ENCODE assay signal across 8 cellular contexts in the genomic region with DNA sequence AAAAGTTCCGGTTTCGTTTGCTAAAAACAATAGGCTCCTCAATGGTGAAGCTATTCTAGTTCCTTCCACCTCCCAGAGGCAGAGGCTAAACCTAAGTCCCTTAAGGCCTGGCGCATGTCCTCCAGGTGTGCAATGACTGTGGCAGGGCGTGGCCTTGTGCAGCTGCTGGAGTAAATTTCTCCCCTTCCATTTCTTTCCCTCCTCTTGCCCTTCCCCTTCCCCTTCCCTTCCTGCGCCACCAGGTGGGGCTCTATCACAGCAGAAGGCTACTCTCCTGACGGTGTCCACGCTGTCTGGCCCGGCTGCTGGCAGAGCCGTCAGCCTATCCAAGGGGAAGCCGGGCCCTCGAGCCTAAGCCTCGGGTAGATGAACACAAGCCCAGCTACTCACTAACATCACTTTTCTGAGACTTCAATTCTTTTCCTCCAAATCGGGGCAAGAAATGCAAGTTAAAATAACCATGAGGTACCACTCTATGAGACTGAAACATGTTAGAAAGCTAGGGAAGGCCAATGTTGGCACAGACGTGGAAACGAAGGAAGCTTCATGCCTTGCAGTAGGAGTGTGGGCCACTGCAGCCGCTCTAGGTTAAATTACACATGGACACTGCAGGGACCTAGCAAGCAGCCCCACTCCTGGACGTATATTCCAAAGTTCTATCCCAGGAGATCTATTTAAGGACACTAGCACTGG. TPM values are rescaled to one million over a fixed set of nuclear protein-coding genes. Genes with fewer than 3 reads are reported as not detected.
A peak's percentile ranks its signal among the peaks of the same experiment; 100 is the strongest.
DNase-seq lines count a peak whose midpoint lies in the region; ATAC-seq, FAIRE-seq and TF ChIP-seq lines count a peak whose summit lies in the region.

No MANE protein-coding gene starts in this region.

- no peaks in the 10 kb centered on the region for H3K9me1 ChIP-seq in K562 (ENCODE audit: control insufficient read depth, insufficient read depth, low read length)

- H3K27ac ChIP-seq in A549 = no peak overlapping the region
- no peak overlapping the region for H3K27ac ChIP-seq in K562 (ENCODE audit: extremely low read depth, low read depth, low read length)

- H3K4me3 ChIP-seq in A549 (no peak overlapping the region), K562 (no peak overlapping the region)

- in situ Hi-C loops in K562 (cut with MboI) = no loop called here

- no peak for TF ChIP-seq POLR2A in A549 (IDR thresholded peaks at IDR 0.05; ENCODE audit: low read length)
- TF ChIP-seq POLR2A in K562 (conservative IDR thresholded peaks at IDR 0.05) = no peak

- H3K4me2 ChIP-seq in A549 = peak overlapping the region; percentile 41; the same call in 1 of the 3 replicates
- H3K4me2 ChIP-seq in K562 (ENCODE audit: insufficient read depth, low read length) = no peak overlapping the region; the same call in 1 of the 2 replicates

- no peak for FAIRE-seq in A549 (lab: Jason Lieb, UNC)
- peak; percentile 34 for FAIRE-seq in TTC549 (lab: Jason Lieb, UNC)
- peak; percentile 73 for FAIRE-seq in K562 (lab: Jason Lieb, UNC)

- TF ChIP-seq CTCF in A549 (IDR thresholded peaks at IDR 0.05) (peak; percentile 81), K562 (IDR thresholded peaks at IDR 0.05 in 2 of 3, conservative IDR thresholded peaks at IDR 0.05 in 1 of 3; ENCODE audit: insufficient read depth in 2 of 3, low read depth in 1 of 3, low read length in 3 of 3) (peak; percentile 79 to 82 (median 81))

- H3K27me3 ChIP-seq in K562 (ENCODE audit: control insufficient read depth in 2 of 2, insufficient read depth in 2 of 2, low read length in 2 of 2) = no peaks in the 10 kb centered on the region; a peak in 1 of 5 replicates

- peak; percentile 71 to 80 for DNase-seq in A549 (ENCODE audit: low read depth in 1 of 2, low spot score in 1 of 2)
- DNase-seq in NCI-H187 treated with DMSO at 0.1 percent for 48 hours (lab: John Stamatoyannopoulos, UW) = peak; percentile 4
- peak; percentile 65 to 76 (median 74) for DNase-seq in K562 (ENCODE audit: extremely low read depth in 1 of 4, low spot score in 3 of 4)
- DNase-seq in iPS DF 4.7 (ENCODE audit: extremely low read depth, low spot score) = peak; percentile 69
- peak; percentile 60 for DNase-seq in stimulated activated CD4-positive, alpha-beta T cell treated with anti-CD3 and anti-CD28 coated beads, Interleukin-12 subunit alpha, Interleukin-12 subunit beta, amount 100 ng/mL, for 4 hours

- WGBS in A549 (ENCODE audit: missing lambda C conversion rate) = 21% methylated on average over 17 of the region's 17 CpGs
- WGBS in K562 (ENCODE audit: insufficient coverage, low coverage, missing lambda C conversion rate) = under 1% methylated on average over 15 of the region's 17 CpGs

- H3K9ac ChIP-seq in K562 (ENCODE audit: insufficient read depth in 1 of 2, low read depth in 2 of 2, low read length in 2 of 2) = no peak overlapping the region

- no peaks in the 10 kb centered on the region for H3K36me3 ChIP-seq in K562 (ENCODE audit: control insufficient read depth, insufficient read depth, low read length)

- no peak for TF ChIP-seq EP300 in A549 (IDR thresholded peaks at IDR 0.05)
- no peak for TF ChIP-seq EP300 in K562 (IDR thresholded peaks at IDR 0.05; ENCODE audit: low read length)

- BruUV-seq in K562 (replicated peaks; lab: Mats Ljungman, UMichigan) = no TSS peak

- no peaks in the 10 kb centered on the region for H4K20me1 ChIP-seq in K562 (replicated peaks; ENCODE audit: control insufficient read depth, insufficient read depth, low read length)

- ATAC-seq in A549 (peak; percentile 98 to 100), GM18508 (IDR thresholded peaks at IDR 0.05; ENCODE audit: insufficient read depth, unreplicated experiment) (peak; percentile 86), HG02970 (IDR thresholded peaks at IDR 0.05; ENCODE audit: low FRiP score, unreplicated experiment) (peak; percentile 79), K562 (peak; percentile 99)

- intact Hi-C loops in K562 (cut with micrococcal nuclease) = loop anchor here (1.0 to 5.0 kb wide), 2 partner anchors 185 to 514 kb away; no protein-coding TSS in a partner anchor

- H2AFZ ChIP-seq in K562 (ENCODE audit: low read depth, low read length) = 0 out of 2 replicates have a peak overlapping the region, but pooled peaks have one; percentile 28

- no peaks in the 10 kb centered on the region for H3K79me2 ChIP-seq in K562 (ENCODE audit: control insufficient read depth, insufficient read depth, low read length)

- peak; percentile 88 to 90 for TF ChIP-seq RAD21 in A549 (conservative IDR thresholded peaks at IDR 0.05 in 1 of 2, IDR thresholded peaks at IDR 0.05 in 1 of 2)
- TF ChIP-seq RAD21 in K562 (CRISPR knock-in tag; conservative IDR thresholded peaks at IDR 0.05 in 1 of 2, IDR thresholded peaks at IDR 0.05 in 1 of 2) = peak; percentile 64 to 84

- H3K4me1 ChIP-seq in A549 (no peaks in the 10 kb centered on the region), K562 (replicated peaks in 1 of 2; ENCODE audit: control insufficient read depth in 2 of 2, insufficient read depth in 2 of 2, low read length in 2 of 2) (no peaks in the 10 kb centered on the region)

- POLR2A ChIA-PET in A549 (lab: Yijun Ruan, JAX) = no interaction called here
- POLR2A ChIA-PET in K562 (lab: Yijun Ruan, JAX) = no interaction called here

- H3K9me3 ChIP-seq in A549 (peaks cover 4% of the 10 kb centered on the region; the same call in 1 of the 3 replicates), K562 (replicated peaks; ENCODE audit: control insufficient read depth, insufficient read depth, low read depth, low read length) (no peaks in the 10 kb centered on the region)

- CTCF ChIA-PET in A549 (lab: Yijun Ruan, JAX) = interaction anchor here (0.7 to 2.7 kb wide), 56 partner anchors 10 to 1398 kb away, joined by 3 to 38 read pairs (median 4); a partner anchor contains a TSS
- CTCF ChIA-PET in K562 (lab: Yijun Ruan, JAX; ENCODE audit: low intra/inter-chr PET ratio) = interaction anchor here (1.2 to 2.3 kb wide), 2 partner anchors 185 to 514 kb away, joined by 6 to 8 read pairs; no protein-coding TSS in a partner anchor

TF ChIP-seq in A549, 52 proteins besides CTCF, POLR2A, EP300 and RAD21:
- no peak for TF ChIP-seq HOXB13 (CRISPR knock-in tag; IDR thresholded peaks at IDR 0.05; ENCODE audit: low read depth)
- TF ChIP-seq SMC3 (IDR thresholded peaks at IDR 0.05) = peak; percentile 74

TF ChIP-seq in K562, 482 proteins besides CTCF, POLR2A, EP300 and RAD21 (continues in another document):
- no peak for TF ChIP-seq DPF2 (IDR thresholded peaks at IDR 0.05)
- TF ChIP-seq SPI1 (IDR thresholded peaks at IDR 0.05; ENCODE audit: borderline replicate concordance, low read depth, low read length) = peak; percentile 24; the same call in 1 of the 2 replicates
- TF ChIP-seq DMBX1 (CRISPR knock-in tag; IDR thresholded peaks at IDR 0.05; ENCODE audit: borderline replicate concordance) = no peak
- TF ChIP-seq, protein P1, sequence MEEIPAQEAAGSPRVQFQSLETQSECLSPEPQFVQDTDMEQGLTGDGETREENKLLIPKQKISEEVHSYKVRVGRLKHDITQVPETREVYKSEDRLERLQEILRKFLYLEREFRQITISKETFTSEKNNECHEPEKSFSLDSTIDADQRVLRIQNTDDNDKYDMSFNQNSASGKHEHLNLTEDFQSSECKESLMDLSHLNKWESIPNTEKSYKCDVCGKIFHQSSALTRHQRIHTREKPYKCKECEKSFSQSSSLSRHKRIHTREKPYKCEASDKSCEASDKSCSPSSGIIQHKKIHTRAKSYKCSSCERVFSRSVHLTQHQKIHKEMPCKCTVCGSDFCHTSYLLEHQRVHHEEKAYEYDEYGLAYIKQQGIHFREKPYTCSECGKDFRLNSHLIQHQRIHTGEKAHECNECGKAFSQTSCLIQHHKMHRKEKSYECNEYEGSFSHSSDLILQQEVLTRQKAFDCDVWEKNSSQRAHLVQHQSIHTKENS (CRISPR knock-in tag; IDR thresholded peaks at IDR 0.05) = no peak
- no peak for TF ChIP-seq CSDE1 (IDR thresholded peaks at IDR 0.05)
- no peak for TF ChIP-seq HCFC1 (IDR thresholded peaks at IDR 0.05; ENCODE audit: low read depth, low read length)
- peak; percentile 38; a peak in 3 of 4 replicates for TF ChIP-seq NRF1 (conservative IDR thresholded peaks at IDR 0.05 in 1 of 2, IDR thresholded peaks at IDR 0.05 in 1 of 2)
- TF ChIP-seq OTX1 (CRISPR knock-in tag; IDR thresholded peaks at IDR 0.05) = no peak
- TF ChIP-seq TOE1 (IDR thresholded peaks at IDR 0.05; ENCODE audit: borderline replicate concordance) = no peak
- no peak for TF ChIP-seq TOE1 (CRISPR knock-in tag; IDR thresholded peaks at IDR 0.05; ENCODE audit: borderline replicate concordance, low read depth)
- no peak for TF ChIP-seq MIER1 (IDR thresholded peaks at IDR 0.05; ENCODE audit: low read depth)
- no peak for TF ChIP-seq PURB (CRISPR knock-in tag; IDR thresholded peaks at IDR 0.05; ENCODE audit: low read depth)
- no peak for TF ChIP-seq ZC3H4 (CRISPR knock-in tag; IDR thresholded peaks at IDR 0.05; ENCODE audit: borderline replicate concordance)
- TF ChIP-seq CREM (IDR thresholded peaks at IDR 0.05; ENCODE audit: low read depth) = 0 out of 2 replicates have a peak, but pooled peaks have one; percentile 31
- peak; percentile 74 for TF ChIP-seq SMC3 (conservative IDR thresholded peaks at IDR 0.05; ENCODE audit: insufficient read depth, low read depth, low read length)

RNA-seq across cellular contexts. Expression of a gene that starts 34.4 kb away (rescaled TPM):
- polyA plus RNA-seq in A549 (2011; rRNA removed) (not detected in 2 replicates), A549 (2017; fragmentation: RNase III; extraction: RNeasy Plus Mini Kit Qiagen cat#74134 plus additional on column Dnase treatment) (not detected in 3 replicates), K562 (2011; rRNA removed) (not detected in 2 replicates), K562 (2014; fragmentation: Illumina TruSeq; extraction: Trizol) (not detected in 2 replicates), K562 (2014; fragmentation: Nextera tagmentation; extraction: Ambion mirVana) (not detected), K562 (2014; rRNA removed) (not detected in 2 replicates)
- not detected in 2 replicates for polyA plus RNA-seq in A549 (2012; cell fraction: cytosol; rRNA removed)
- polyA plus RNA-seq in A549 (2012; cell fraction: nucleus; rRNA removed) = not detected in 2 replicates
- polyA minus RNA-seq in A549 (2011; rRNA and poly(A)+ RNA removed) = not detected in 2 replicates
- not detected in 2 replicates for total RNA-seq in K562 (2011; cell fraction: chromatin; rRNA removed; ENCODE audit: low replicate concordance)
- total RNA-seq in K562 (2011; cell fraction: nucleolus; rRNA removed) = not detected in 2 replicates
- not detected in 2 replicates for total RNA-seq in K562 (2011; cell fraction: nucleoplasm; rRNA removed)
- total RNA-seq in K562 (2014; rRNA removed) (not detected in 2 replicates), K562 (2014; rRNA removed; fragmentation: Illumina TruSeq; extraction: Trizol) (not detected in 2 replicates), K562 (2015; rRNA removed; fragmentation: Illumina TruSeq; extraction: Trizol) (not detected in 2 replicates), K562 (2021) (not detected in 2 replicates)
- polyA plus RNA-seq in K562 (2011; cell fraction: cytosol; rRNA removed) = not detected in 2 replicates
- not detected in 2 replicates for polyA plus RNA-seq in K562 (2011; cell fraction: nucleus; rRNA removed)
- not detected in 2 replicates for polyA plus RNA-seq in K562 (2012)
- not detected in 2 replicates for polyA minus RNA-seq in K562 (2011; rRNA and poly(A)+ RNA removed)
- not detected in 2 replicates for polyA minus RNA-seq in K562 (2011; cell fraction: cytosol; rRNA and poly(A)+ RNA removed)
- not detected in 2 replicates for polyA minus RNA-seq in K562 (2011; cell fraction: nucleus; rRNA and poly(A)+ RNA removed)

Comparison
In these comparisons a context has a peak if more than half of its experiments do, and no peak if none do; other contexts are left out.
1. DNase-seq: peak in every context shown above with its lines; median percentile 76 in A549; 74 in K562; 69 in iPS DF 4.7; 60 in stimulated activated CD4-positive, alpha-beta T cell treated with anti-CD3 and anti-CD28 coated beads, Interleukin-12 subunit alpha, Interleukin-12 subunit beta, amount 100 ng/mL, for 4 hours; 4 in NCI-H187 treated with DMSO at 0.1 percent for 48 hours.